1 cellular context compared by ENCODE assay signal in the genomic region with DNA sequence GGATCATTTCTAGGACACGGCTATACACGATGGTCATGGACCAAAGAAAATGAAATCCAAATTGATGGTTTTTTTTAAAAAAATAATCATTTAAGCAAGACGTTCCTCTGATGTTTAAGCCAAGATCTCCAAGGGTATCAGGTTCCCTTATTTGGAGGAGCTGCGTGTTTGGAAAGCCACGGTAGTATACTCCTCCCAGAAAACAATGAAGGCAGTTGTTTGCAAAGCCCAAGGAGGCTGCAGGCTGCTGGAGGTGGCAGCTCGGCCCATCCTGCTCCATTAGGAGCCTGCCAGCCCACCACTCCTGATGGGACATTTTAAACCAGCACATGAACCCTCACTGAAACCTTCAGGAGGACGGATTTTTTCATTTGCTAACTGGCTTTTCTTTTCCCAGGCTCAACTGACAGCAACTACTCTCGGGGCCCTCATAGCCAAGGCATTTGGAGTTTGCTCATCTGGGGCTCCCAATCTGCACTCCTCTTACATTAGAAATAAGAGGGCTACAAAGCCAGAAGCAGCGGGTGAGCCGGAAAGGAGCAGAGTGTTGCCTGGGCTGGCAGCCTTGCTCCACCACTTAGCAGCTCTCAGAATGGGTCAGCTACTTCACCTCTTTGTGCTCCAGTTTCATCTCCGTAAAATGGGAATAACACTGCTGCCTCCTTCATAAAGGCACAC.
TF ChIP-seq lines count a peak whose summit lies in the region.

No MANE protein-coding gene starts in this region.

TF ChIP-seq in WTC11, 78 proteins besides CTCF, POLR2A, EP300 and RAD21 (continued from another document):
- TF ChIP-seq SMAD3 (CRISPR knock-in tag; IDR thresholded peaks at IDR 0.05; ENCODE audit: borderline replicate concordance), result no peak
- no peak for TF ChIP-seq ZNF317 (CRISPR knock-in tag; IDR thresholded peaks at IDR 0.05; ENCODE audit: borderline replicate concordance, low read depth)
- TF ChIP-seq, protein P1, sequence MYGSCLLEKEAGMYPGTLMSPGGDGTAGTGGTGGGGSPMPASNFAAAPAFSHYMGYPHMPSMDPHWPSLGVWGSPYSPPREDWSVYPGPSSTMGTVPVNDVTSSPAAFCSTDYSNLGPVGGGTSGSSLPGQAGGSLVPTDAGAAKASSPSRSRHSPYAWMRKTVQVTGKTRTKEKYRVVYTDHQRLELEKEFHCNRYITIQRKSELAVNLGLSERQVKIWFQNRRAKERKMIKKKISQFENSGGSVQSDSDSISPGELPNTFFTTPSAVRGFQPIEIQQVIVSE (CRISPR knock-in tag; IDR thresholded peaks at IDR 0.05; ENCODE audit: borderline replicate concordance), result no peak
- no peak for TF ChIP-seq ZNF121 (CRISPR knock-in tag; IDR thresholded peaks at IDR 0.05)
- TF ChIP-seq PRRX2 (CRISPR knock-in tag; IDR thresholded peaks at IDR 0.05), result no peak
- TF ChIP-seq, protein P2, sequence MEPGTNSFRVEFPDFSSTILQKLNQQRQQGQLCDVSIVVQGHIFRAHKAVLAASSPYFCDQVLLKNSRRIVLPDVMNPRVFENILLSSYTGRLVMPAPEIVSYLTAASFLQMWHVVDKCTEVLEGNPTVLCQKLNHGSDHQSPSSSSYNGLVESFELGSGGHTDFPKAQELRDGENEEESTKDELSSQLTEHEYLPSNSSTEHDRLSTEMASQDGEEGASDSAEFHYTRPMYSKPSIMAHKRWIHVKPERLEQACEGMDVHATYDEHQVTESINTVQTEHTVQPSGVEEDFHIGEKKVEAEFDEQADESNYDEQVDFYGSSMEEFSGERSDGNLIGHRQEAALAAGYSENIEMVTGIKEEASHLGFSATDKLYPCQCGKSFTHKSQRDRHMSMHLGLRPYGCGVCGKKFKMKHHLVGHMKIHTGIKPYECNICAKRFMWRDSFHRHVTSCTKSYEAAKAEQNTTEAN (CRISPR knock-in tag; IDR thresholded peaks at IDR 0.05), result no peak
- no peak for TF ChIP-seq JUN (CRISPR knock-in tag; IDR thresholded peaks at IDR 0.05)
- no peak for TF ChIP-seq AFF4 (CRISPR knock-in tag; IDR thresholded peaks at IDR 0.05; ENCODE audit: borderline replicate concordance)
- no peak for TF ChIP-seq SP1 (CRISPR knock-in tag; conservative IDR thresholded peaks at IDR 0.05)
- no peak for TF ChIP-seq ZNF263 (CRISPR knock-in tag; IDR thresholded peaks at IDR 0.05; ENCODE audit: low read depth)
- TF ChIP-seq MYBL2 (CRISPR knock-in tag; IDR thresholded peaks at IDR 0.05), result no peak
- TF ChIP-seq, protein P3, sequence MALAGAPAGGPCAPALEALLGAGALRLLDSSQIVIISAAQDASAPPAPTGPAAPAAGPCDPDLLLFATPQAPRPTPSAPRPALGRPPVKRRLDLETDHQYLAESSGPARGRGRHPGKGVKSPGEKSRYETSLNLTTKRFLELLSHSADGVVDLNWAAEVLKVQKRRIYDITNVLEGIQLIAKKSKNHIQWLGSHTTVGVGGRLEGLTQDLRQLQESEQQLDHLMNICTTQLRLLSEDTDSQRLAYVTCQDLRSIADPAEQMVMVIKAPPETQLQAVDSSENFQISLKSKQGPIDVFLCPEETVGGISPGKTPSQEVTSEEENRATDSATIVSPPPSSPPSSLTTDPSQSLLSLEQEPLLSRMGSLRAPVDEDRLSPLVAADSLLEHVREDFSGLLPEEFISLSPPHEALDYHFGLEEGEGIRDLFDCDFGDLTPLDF (CRISPR knock-in tag; IDR thresholded peaks at IDR 0.05), result no peak
- no peak for TF ChIP-seq MXD4 (CRISPR knock-in tag; IDR thresholded peaks at IDR 0.05; ENCODE audit: borderline replicate concordance)
